In the genomic region with DNA sequence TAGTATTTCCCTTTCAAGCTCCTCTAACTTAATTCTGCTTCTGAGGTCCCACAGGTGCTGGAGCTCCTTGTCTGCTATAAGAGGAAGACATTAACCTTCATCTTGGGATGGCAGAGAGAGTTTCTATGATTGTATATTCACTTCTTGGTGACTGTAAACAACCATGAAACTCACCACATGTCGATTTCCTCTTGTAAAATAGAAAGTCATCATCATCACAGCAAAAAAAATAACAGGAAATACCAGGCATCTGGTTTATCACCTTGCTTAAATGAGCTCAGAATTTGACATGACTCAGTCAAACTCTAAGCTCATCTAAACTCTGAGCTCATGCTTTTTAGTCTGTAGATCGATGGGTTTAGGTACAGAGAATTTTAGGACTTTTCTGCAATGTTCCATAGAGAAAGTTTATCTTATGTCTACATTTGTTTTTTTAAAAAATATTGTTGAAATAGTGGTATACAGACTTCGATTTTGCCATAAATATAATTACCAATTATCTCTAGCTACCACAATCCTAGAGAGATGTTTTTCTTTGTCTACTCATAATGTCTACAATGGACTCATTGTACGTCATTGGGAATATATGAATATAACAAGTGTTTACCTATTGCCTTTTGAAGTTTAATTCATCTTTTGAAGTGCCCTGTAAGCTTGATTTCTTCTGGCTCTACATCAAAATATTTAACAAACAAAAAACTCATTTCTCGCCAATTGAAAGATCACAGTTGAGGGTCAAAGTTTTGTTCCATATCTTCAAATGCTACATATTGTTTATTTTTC, we compare ENCODE assay signal across 20 cellular contexts. TPM values are rescaled to one million over a fixed set of nuclear protein-coding genes. Genes with fewer than 3 reads are reported as not detected.
DNase-seq lines count a peak whose midpoint lies in the region; ATAC-seq and TF ChIP-seq lines count a peak whose summit lies in the region.
"Had no signal": no experiment of that assay in that cellular context is flagged by ENCODE, and none has a peak within 500 bp of the region (broad histone marks: within the 10 kb centered on the region; RNA-seq: fewer than 3 reads in every experiment).

No MANE protein-coding gene starts in this region.

- peak overlapping the region; percentile 29 for H3K27ac Mint-ChIP-seq in activated CD4-positive, alpha-beta memory T cell treated with anti-CD3 and anti-CD28 coated beads, Interleukin-2, amount 10 ng/mL, durations not matched to agents 7 days and 5 days
- no peak overlapping the region for H3K27ac Mint-ChIP-seq in activated CD4-positive, alpha-beta memory T cell treated with anti-CD3 and anti-CD28 coated beads for 36 hours
- H3K27ac Mint-ChIP-seq in T-helper 2 cell treated with Interferon-gamma antibody and Interleukin-4, amounts not matched to agents 5 μg/mL and 100 μg/mL, for 36 hours = peak overlapping the region; percentile 16
- H3K27ac Mint-ChIP-seq: activated naive CD4-positive, alpha-beta T cell treated with anti-CD3 and anti-CD28 coated beads, Interleukin-2, amount 50 U/mL, for 24 hours; brain; CD4-positive, alpha-beta T cell had no signal

- H3K27me3 Mint-ChIP-seq in activated CD4-positive, alpha-beta memory T cell treated with anti-CD3 and anti-CD28 coated beads, Interleukin-2, amount 10 ng/mL, durations not matched to agents 7 days and 5 days = peaks cover 6% of the 10 kb centered on the region
- no peaks in the 10 kb centered on the region for H3K27me3 Mint-ChIP-seq in activated CD4-positive, alpha-beta memory T cell treated with anti-CD3 and anti-CD28 coated beads for 36 hours
- peaks cover 12% of the 10 kb centered on the region for H3K27me3 Mint-ChIP-seq in T-helper 2 cell treated with Interferon-gamma antibody and Interleukin-4, amounts not matched to agents 5 μg/mL and 100 μg/mL, for 36 hours (ENCODE audit: low read depth)
- H3K27me3 Mint-ChIP-seq: CD4-positive, alpha-beta T cell had no signal

- no peak for TF ChIP-seq CTCF in fibroblast of villous mesenchyme (IDR thresholded peaks at IDR 0.05; ENCODE audit: insufficient read depth, low read depth, low read length)

- H3K9me3 Mint-ChIP-seq in activated CD4-positive, alpha-beta memory T cell treated with anti-CD3 and anti-CD28 coated beads, Interleukin-2, amount 10 ng/mL, durations not matched to agents 7 days and 5 days = no peaks in the 10 kb centered on the region
- no peaks in the 10 kb centered on the region for H3K9me3 Mint-ChIP-seq in activated CD4-positive, alpha-beta memory T cell treated with anti-CD3 and anti-CD28 coated beads for 36 hours
- H3K9me3 Mint-ChIP-seq in T-helper 2 cell treated with Interferon-gamma antibody and Interleukin-4, amounts not matched to agents 5 μg/mL and 100 μg/mL, for 36 hours = no peaks in the 10 kb centered on the region
- H3K9me3 Mint-ChIP-seq: CD4-positive, alpha-beta T cell had no signal

- intact Hi-C loops in activated CD4-positive, alpha-beta memory T cell treated with anti-CD3 and anti-CD28 coated beads for 36 hours (cut with micrococcal nuclease) = no loop called here
- intact Hi-C loops in Right ventricle myocardium superior (cut with DNase I) = no loop called here

- ATAC-seq in GM18861 (IDR thresholded peaks at IDR 0.05; ENCODE audit: unreplicated experiment) (peak; percentile 42), Right ventricle myocardium superior (ENCODE audit: poor library complexity) (no peak), HG03439 (IDR thresholded peaks at IDR 0.05; ENCODE audit: unreplicated experiment) (no peak)
- ATAC-seq: HCT116 had no signal

- no peaks in the 10 kb centered on the region for H3K36me3 Mint-ChIP-seq in activated CD4-positive, alpha-beta memory T cell treated with anti-CD3 and anti-CD28 coated beads, Interleukin-2, amount 10 ng/mL, durations not matched to agents 7 days and 5 days (ENCODE audit: low read depth)
- H3K36me3 Mint-ChIP-seq in activated CD4-positive, alpha-beta memory T cell treated with anti-CD3 and anti-CD28 coated beads for 36 hours = no peaks in the 10 kb centered on the region
- H3K36me3 Mint-ChIP-seq in T-helper 2 cell treated with Interferon-gamma antibody and Interleukin-4, amounts not matched to agents 5 μg/mL and 100 μg/mL, for 36 hours (ENCODE audit: low read depth) = no peaks in the 10 kb centered on the region
- H3K36me3 Mint-ChIP-seq: activated naive CD4-positive, alpha-beta T cell treated with anti-CD3 and anti-CD28 coated beads, Interleukin-2, amount 50 U/mL, for 24 hours; brain had no signal

- POLR2A ChIA-PET in activated CD4-positive, alpha-beta memory T cell treated with anti-CD3 and anti-CD28 coated beads, Interleukin-2, amount 10 ng/mL, durations not matched to agents 7 days and 5 days (lab: Charles Lee) = interaction anchor here (1.2 kb wide), 1 partner anchor 57 kb away, joined by 5 read pairs; no protein-coding TSS in a partner anchor
- POLR2A ChIA-PET in activated CD4-positive, alpha-beta memory T cell treated with anti-CD3 and anti-CD28 coated beads for 36 hours (lab: Charles Lee) = no interaction called here

- no peak for DNase-seq in activated CD4-positive, alpha-beta memory T cell treated with anti-CD3 and anti-CD28 coated beads, Interleukin-2, amount 10 ng/mL, durations not matched to agents 7 days and 5 days
- no peak for DNase-seq in activated CD4-positive, alpha-beta memory T cell treated with anti-CD3 and anti-CD28 coated beads for 36 hours
- no peak for DNase-seq in T-helper 2 cell treated with Interferon-gamma antibody and Interleukin-4, amounts not matched to agents 5 μg/mL and 100 μg/mL, for 36 hours (ENCODE audit: low spot score)
- DNase-seq in fibroblast of villous mesenchyme (ENCODE audit: low read depth) (peak; percentile 38), Right ventricle myocardium superior (no peak), GM19240 (ENCODE audit: insufficient read length, low spot score) (no peak)
- DNase-seq: CD4-positive, alpha-beta T cell; DMS79 treated with DMSO at 0.1 percent for 48 hours; esophagus squamous epithelium; NCI-H187 treated with DMSO at 0.1 percent for 48 hours; NCI-H748 treated with DMSO at 0.1 percent for 48 hours; sigmoid colon; stimulated activated CD4-positive, alpha-beta T cell treated with anti-CD3 and anti-CD28 coated beads, Interleukin-2, amount 100 ng/mL, for 24 hours had no signal

- CTCF ChIA-PET in activated CD4-positive, alpha-beta memory T cell treated with anti-CD3 and anti-CD28 coated beads, Interleukin-2, amount 10 ng/mL, durations not matched to agents 7 days and 5 days (lab: Charles Lee) = interaction anchor here (0.8 to 1.8 kb wide), 2 partner anchors 57 to 62 kb away, joined by 4 to 8 read pairs; no protein-coding TSS in a partner anchor
- CTCF ChIA-PET in activated CD4-positive, alpha-beta memory T cell treated with anti-CD3 and anti-CD28 coated beads for 36 hours (lab: Charles Lee) = interaction anchor here (1.0 kb wide), 1 partner anchor 18 kb away, joined by 3 read pairs; no protein-coding TSS in a partner anchor

- H3K4me3 ChIP-seq in fibroblast of villous mesenchyme (ENCODE audit: low read depth, low read length) = no peak overlapping the region
- H3K4me3 ChIP-seq: esophagus squamous epithelium, lung, sigmoid colon, vagina had no signal

- H3K4me1 Mint-ChIP-seq in activated CD4-positive, alpha-beta memory T cell treated with anti-CD3 and anti-CD28 coated beads, Interleukin-2, amount 10 ng/mL, durations not matched to agents 7 days and 5 days = peaks cover 11% of the 10 kb centered on the region
- no peaks in the 10 kb centered on the region for H3K4me1 Mint-ChIP-seq in activated CD4-positive, alpha-beta memory T cell treated with anti-CD3 and anti-CD28 coated beads for 36 hours (ENCODE audit: low read depth)
- peaks cover 10% of the 10 kb centered on the region for H3K4me1 Mint-ChIP-seq in T-helper 2 cell treated with Interferon-gamma antibody and Interleukin-4, amounts not matched to agents 5 μg/mL and 100 μg/mL, for 36 hours (ENCODE audit: low read depth)
- H3K4me1 Mint-ChIP-seq: activated naive CD4-positive, alpha-beta T cell treated with anti-CD3 and anti-CD28 coated beads, Interleukin-2, amount 50 U/mL, for 24 hours had no signal

- no peak overlapping the region for H3K4me3 Mint-ChIP-seq in activated CD4-positive, alpha-beta memory T cell treated with anti-CD3 and anti-CD28 coated beads, Interleukin-2, amount 10 ng/mL, durations not matched to agents 7 days and 5 days
- H3K4me3 Mint-ChIP-seq in activated CD4-positive, alpha-beta memory T cell treated with anti-CD3 and anti-CD28 coated beads for 36 hours = no peak overlapping the region
- H3K4me3 Mint-ChIP-seq in T-helper 2 cell treated with Interferon-gamma antibody and Interleukin-4, amounts not matched to agents 5 μg/mL and 100 μg/mL, for 36 hours = no peak overlapping the region
- H3K4me3 Mint-ChIP-seq: activated naive CD4-positive, alpha-beta T cell treated with anti-CD3 and anti-CD28 coated beads, Interleukin-2, amount 50 U/mL, for 24 hours; brain; CD4-positive, alpha-beta T cell had no signal

RNA-seq across cellular contexts. Expression of a gene that starts 58.4 kb away (rescaled TPM):
- under 1 TPM; 0.48 to 0.86 TPM for total RNA-seq in activated CD4-positive, alpha-beta memory T cell treated with anti-CD3 and anti-CD28 coated beads, Interleukin-2, amount 10 ng/mL, durations not matched to agents 7 days and 5 days
- not detected for total RNA-seq in activated CD4-positive, alpha-beta memory T cell treated with anti-CD3 and anti-CD28 coated beads for 36 hours
- total RNA-seq in fibroblast of villous mesenchyme = under 0.01 and 0.64 TPM in 2 replicates
- 8.3 TPM for total RNA-seq in Right ventricle myocardium superior
- total RNA-seq: CD4-positive, alpha-beta T cell had no signal
